ENCODE assay signal across 9 cellular contexts in the genomic region with DNA sequence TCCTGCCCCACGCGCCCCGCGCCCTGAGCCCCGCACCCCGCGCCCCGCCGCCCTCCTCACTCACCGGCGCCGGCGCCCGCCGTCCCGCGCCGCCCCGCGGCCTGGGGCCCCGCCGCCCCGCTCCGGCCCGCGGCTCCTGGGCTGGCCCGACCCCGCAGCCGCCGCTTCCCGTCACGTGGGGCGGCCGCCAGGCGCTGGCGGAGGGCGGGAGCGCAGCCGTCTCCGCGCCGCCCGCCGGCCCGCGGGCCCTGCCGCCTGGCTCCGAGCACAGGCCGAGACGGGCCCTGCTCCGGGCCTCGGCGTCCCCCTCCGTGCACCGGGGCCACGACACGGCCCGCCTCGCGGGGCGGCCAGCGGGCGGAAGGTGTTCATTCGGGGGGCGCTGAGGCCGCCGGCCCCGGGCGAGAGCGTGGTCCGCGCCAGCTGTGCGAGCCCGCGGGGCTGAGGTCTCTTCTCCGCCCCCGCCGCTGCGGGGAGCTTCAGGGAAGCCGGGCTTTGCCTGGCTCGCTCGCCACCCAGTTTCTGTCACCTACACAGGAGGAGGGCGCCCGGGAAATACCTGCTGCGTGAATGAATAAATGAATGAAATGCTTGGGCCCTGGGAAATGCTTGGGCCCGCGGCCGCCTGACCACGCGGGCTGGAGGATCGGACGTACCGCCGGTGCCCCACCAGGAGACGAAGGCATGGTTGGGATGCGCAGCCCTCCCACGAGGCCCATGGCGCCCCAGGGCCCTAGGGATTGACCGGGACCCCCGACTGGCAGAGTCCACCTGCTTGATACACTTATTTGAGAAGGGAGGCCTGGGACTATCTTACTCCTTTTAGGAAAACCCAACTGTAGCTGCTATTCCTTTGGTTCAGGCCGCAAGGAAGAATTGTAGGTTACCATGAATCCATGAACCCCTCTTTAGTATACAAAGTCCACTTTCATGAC. TPM values are rescaled to one million over a fixed set of nuclear protein-coding genes. Genes with fewer than 3 reads are reported as not detected.
A peak's percentile ranks its signal among the peaks of the same experiment; 100 is the strongest.
DNase-seq lines count a peak whose midpoint lies in the region; ATAC-seq, FAIRE-seq and TF ChIP-seq lines count a peak whose summit lies in the region.
"Had no signal": no experiment of that assay in that cellular context is flagged by ENCODE, and none has a peak within 500 bp of the region (broad histone marks: within the 10 kb centered on the region; RNA-seq: fewer than 3 reads in every experiment).

TSS of gene TGFBRAP1 (minus strand) at position 175 of the 935 bp plus-strand sequence. CDS start 21,434 bp downstream, outside the sequence.

- H4K20me1 ChIP-seq in neural cell (ENCODE audit: insufficient read depth) = no peaks in the 10 kb centered on the region

- intact Hi-C loops in CD14-positive monocyte (cut with micrococcal nuclease) = loop anchor here in 1 of 2 donors (5.0 kb wide), 1 partner anchor 862 kb away; the partner anchor contains the start of gene UXS1
- intact Hi-C loops in activated T-helper 2 cell treated with anti-CD3 and anti-CD28 coated beads, Interferon-gamma antibody, Interleukin-2, Interleukin-4, amounts not matched to agents 10 μg/mL and 5 μg/mL and 100 μg/mL, durations not matched to agents 14 hours and 24 hours and 36 hours (cut with micrococcal nuclease) = loop anchor here (10.0 kb wide), 1 partner anchor 465 kb away; no protein-coding TSS in a partner anchor

- TF ChIP-seq CTCF in CD14-positive monocyte (IDR thresholded peaks at IDR 0.05) = no peak
- no peak for TF ChIP-seq CTCF in fibroblast of the aortic adventitia (IDR thresholded peaks at IDR 0.05; ENCODE audit: insufficient read depth, low read length)
- peak; percentile 48 for TF ChIP-seq CTCF in neural cell (IDR thresholded peaks at IDR 0.05; ENCODE audit: poor library complexity, severe bottlenecking)
- TF ChIP-seq CTCF in suprapubic skin (IDR thresholded peaks at IDR 0.05) = no peak

- H3K4me1 Mint-ChIP-seq in CD14-positive monocyte = peaks cover 43% of the 10 kb centered on the region
- H3K4me1 Mint-ChIP-seq in activated T-helper 2 cell treated with anti-CD3 and anti-CD28 coated beads, Interferon-gamma antibody, Interleukin-2, Interleukin-4, amounts not matched to agents 10 μg/mL and 5 μg/mL and 100 μg/mL, durations not matched to agents 14 hours and 24 hours and 36 hours (ENCODE audit: low read depth) = peaks cover 27% of the 10 kb centered on the region

- no peaks in the 10 kb centered on the region for H3K27me3 Mint-ChIP-seq in CD14-positive monocyte (ENCODE audit: low read depth in 3 of 3)
- H3K27me3 Mint-ChIP-seq in activated T-helper 2 cell treated with anti-CD3 and anti-CD28 coated beads, Interferon-gamma antibody, Interleukin-2, Interleukin-4, amounts not matched to agents 10 μg/mL and 5 μg/mL and 100 μg/mL, durations not matched to agents 14 hours and 24 hours and 36 hours (ENCODE audit: low read depth) = no peaks in the 10 kb centered on the region

- H3K4me2 ChIP-seq in neural cell (ENCODE audit: low read length) = peak within 1 kb of the TSS; percentile 77

- peak; percentile 47 for TF ChIP-seq EP300 in neural cell (conservative IDR thresholded peaks at IDR 0.05; ENCODE audit: poor library complexity, severe bottlenecking)
- TF ChIP-seq EP300 in suprapubic skin (IDR thresholded peaks at IDR 0.05) = no peak

- no peaks in the 10 kb centered on the region for H3K27me3 ChIP-seq in neural cell (ENCODE audit: insufficient read depth, low read depth, low read length)
- H3K27me3 ChIP-seq in suprapubic skin = no peaks in the 10 kb centered on the region

- H3K9ac ChIP-seq in neural cell (ENCODE audit: low read length) = peak within 1 kb of the TSS; percentile 81

- H3K27ac ChIP-seq in neural cell (ENCODE audit: low read length) (peak within 1 kb of the TSS; percentile 50), suprapubic skin (peak within 1 kb of the TSS; percentile 93)

- no peaks in the 10 kb centered on the region for H3K9me3 Mint-ChIP-seq in CD14-positive monocyte
- no peaks in the 10 kb centered on the region for H3K9me3 Mint-ChIP-seq in activated T-helper 2 cell treated with anti-CD3 and anti-CD28 coated beads, Interferon-gamma antibody, Interleukin-2, Interleukin-4, amounts not matched to agents 10 μg/mL and 5 μg/mL and 100 μg/mL, durations not matched to agents 14 hours and 24 hours and 36 hours

- H3K27ac Mint-ChIP-seq in CD14-positive monocyte = peak within 1 kb of the TSS; percentile 81 to 95 (median 88)
- H3K27ac Mint-ChIP-seq in activated T-helper 2 cell treated with anti-CD3 and anti-CD28 coated beads, Interferon-gamma antibody, Interleukin-2, Interleukin-4, amounts not matched to agents 10 μg/mL and 5 μg/mL and 100 μg/mL, durations not matched to agents 14 hours and 24 hours and 36 hours = peak within 1 kb of the TSS; percentile 92

- H3K4me3 Mint-ChIP-seq in CD14-positive monocyte = peak within 1 kb of the TSS; percentile 85 to 99
- peak within 1 kb of the TSS; percentile 92 for H3K4me3 Mint-ChIP-seq in activated T-helper 2 cell treated with anti-CD3 and anti-CD28 coated beads, Interferon-gamma antibody, Interleukin-2, Interleukin-4, amounts not matched to agents 10 μg/mL and 5 μg/mL and 100 μg/mL, durations not matched to agents 14 hours and 24 hours and 36 hours (ENCODE audit: low read depth)

- peak within 1 kb of the TSS; percentile 80 for H2AFZ ChIP-seq in neural cell (ENCODE audit: low read depth, low read length)

- ATAC-seq in HG03354 (IDR thresholded peaks at IDR 0.05; ENCODE audit: poor library complexity, severe bottlenecking, unreplicated experiment) = peak; percentile 78

- TF ChIP-seq POLR2A in suprapubic skin (IDR thresholded peaks at IDR 0.05) = peak in 1 of 2 donors; percentile 52

- H3K9me3 ChIP-seq in neural cell (ENCODE audit: low read length) = no peaks in the 10 kb centered on the region
- no peaks in the 10 kb centered on the region for H3K9me3 ChIP-seq in suprapubic skin

- no peaks in the 10 kb centered on the region for H3F3A ChIP-seq in neural cell (ENCODE audit: insufficient read depth, low read length, poor library complexity, severe bottlenecking)

- 13% methylated on average over 7 of the region's 101 CpGs for WGBS in suprapubic skin

- no peak for TF ChIP-seq RAD21 in neural cell (conservative IDR thresholded peaks at IDR 0.05)

- H3K4me3 ChIP-seq in fibroblast of the aortic adventitia (ENCODE audit: low read depth, low read length) (peak within 1 kb of the TSS; percentile 82), neural cell (ENCODE audit: low read length) (peak within 1 kb of the TSS; percentile 77), suprapubic skin (peak within 1 kb of the TSS; percentile 84)

- no peaks in the 10 kb centered on the region for H3K9me2 ChIP-seq in neural cell (ENCODE audit: insufficient read depth, low read length)

- H3K79me2 ChIP-seq in neural cell (replicated peaks; ENCODE audit: insufficient read depth, low read length) = peaks cover 18% of the 10 kb centered on the region

- DNase-seq in CD14-positive monocyte (ENCODE audit: low spot score) (no peak), GM19239 (ENCODE audit: insufficient read length, low spot score) (peak; percentile 79), fibroblast of the aortic adventitia (ENCODE audit: low read depth) (no peak), suprapubic skin (ENCODE audit: low spot score in 2 of 2) (peak in 1 of 2 donors; percentile 82)
- peak; percentile 55 for DNase-seq in activated T-helper 2 cell treated with anti-CD3 and anti-CD28 coated beads, Interferon-gamma antibody, Interleukin-2, Interleukin-4, amounts not matched to agents 10 μg/mL and 5 μg/mL and 100 μg/mL, durations not matched to agents 14 hours and 24 hours and 36 hours (ENCODE audit: low spot score)

- H3K36me3 Mint-ChIP-seq in CD14-positive monocyte = peaks cover 0 to 6% of the 10 kb centered on the region in 2 donors
- H3K36me3 Mint-ChIP-seq in activated T-helper 2 cell treated with anti-CD3 and anti-CD28 coated beads, Interferon-gamma antibody, Interleukin-2, Interleukin-4, amounts not matched to agents 10 μg/mL and 5 μg/mL and 100 μg/mL, durations not matched to agents 14 hours and 24 hours and 36 hours (ENCODE audit: low read depth) = peaks cover 20% of the 10 kb centered on the region

- no peak for FAIRE-seq in GM19239 (lab: Jason Lieb, UNC)
- FAIRE-seq: colon had no signal

- H3K4me1 ChIP-seq in suprapubic skin = peaks cover 32% of the 10 kb centered on the region

- H3K36me3 ChIP-seq in neural cell (ENCODE audit: insufficient read depth, low read length) = no peaks in the 10 kb centered on the region
- no peaks in the 10 kb centered on the region for H3K36me3 ChIP-seq in suprapubic skin

TF ChIP-seq in PFSK-1, 5 proteins besides CTCF, POLR2A, EP300 and RAD21:
- TF ChIP-seq FOXP2 (optimal IDR thresholded peaks at IDR 0.05; ENCODE audit: borderline replicate concordance, extremely low read depth, extremely low read length, insufficient read depth) = no peak
- TF ChIP-seq TAF1 (IDR thresholded peaks at IDR 0.05; ENCODE audit: borderline replicate concordance, insufficient read depth, low read length) = 0 out of 2 replicates have a peak, but pooled peaks have one; percentile 33

TF ChIP-seq in neural cell, 6 proteins besides CTCF, POLR2A, EP300 and RAD21:
- TF ChIP-seq MXI1 (conservative IDR thresholded peaks at IDR 0.05; ENCODE audit: poor library complexity, severe bottlenecking) (peak; percentile 45), TAF1 (IDR thresholded peaks at IDR 0.05; ENCODE audit: low read depth) (no peak)

RNA-seq across cellular contexts. Expression of gene TGFBRAP1, which starts in this region (rescaled TPM):
- 10 to 100 TPM in 1 of 2 donors, 1 to 10 TPM in 1; 10.0 to 10.5 TPM for polyA plus RNA-seq in CD14-positive monocyte
- 28.6 TPM for polyA plus RNA-seq in PFSK-1 (2012; ENCODE audit: insufficient read length, low read depth)
- 23.4 and 24.2 TPM in 2 replicates for total RNA-seq in activated T-helper 2 cell treated with anti-CD3 and anti-CD28 coated beads, Interferon-gamma antibody, Interleukin-2, Interleukin-4, amounts not matched to agents 10 μg/mL and 5 μg/mL and 100 μg/mL, durations not matched to agents 14 hours and 24 hours and 36 hours
- 7.0 and 17.7 TPM in 2 replicates for total RNA-seq in fibroblast of the aortic adventitia (ENCODE audit: low replicate concordance)
- 13.9 and 15.2 TPM in 2 replicates for polyA plus RNA-seq in neural cell
- 29.2 and 32.6 TPM in 2 replicates for polyA minus RNA-seq in neural cell
- 10 to 100 TPM; 31.0 to 38.1 (median 36.9) TPM for total RNA-seq in suprapubic skin

Comparison
In these comparisons a context has a peak if more than half of its experiments do, and no peak if none do; other contexts are left out.
1. DNase-seq: peak in GM19239 (single experiment) and activated T-helper 2 cell treated with anti-CD3 and anti-CD28 coated beads, Interferon-gamma antibody, Interleukin-2, Interleukin-4, amounts not matched to agents 10 μg/mL and 5 μg/mL and 100 μg/mL, durations not matched to agents 14 hours and 24 hours and 36 hours (single experiment); none in CD14-positive monocyte (single experiment) and fibroblast of the aortic adventitia (single experiment).
2. Peak in every context shown above with its lines, with median percentiles within 50 percentile points of each other: H3K4me3 ChIP-seq.